In the genomic region with DNA sequence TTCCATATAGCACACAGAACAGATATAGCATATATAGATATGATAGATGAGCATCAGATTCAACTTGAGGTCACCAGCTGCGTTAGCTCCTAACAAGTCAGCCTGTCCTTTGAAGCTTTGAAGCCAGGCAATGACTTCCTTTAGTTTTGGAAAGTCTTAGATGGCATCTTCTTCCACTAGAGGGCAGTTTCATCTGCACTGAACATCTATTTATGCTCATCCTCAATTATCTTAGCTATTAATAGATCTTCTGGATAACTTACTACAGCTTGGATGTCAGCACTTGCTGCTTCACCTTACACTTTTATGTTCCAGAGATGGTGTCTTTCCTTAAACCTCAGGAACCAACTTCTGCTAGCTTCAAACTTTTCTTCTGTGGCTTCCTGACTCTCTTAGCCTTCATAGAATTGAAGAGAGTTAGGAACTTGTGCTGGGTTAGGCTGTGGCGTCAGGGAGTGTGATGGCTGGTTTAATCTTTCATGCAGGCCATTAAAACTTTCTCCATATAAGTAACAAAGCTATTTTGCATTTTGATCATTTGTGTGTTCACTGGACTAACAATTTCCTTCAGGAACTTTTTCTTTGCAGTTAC, we compare ENCODE assay signal across 11 cellular contexts.
DNase-seq lines count a peak whose midpoint lies in the region; ATAC-seq, FAIRE-seq and TF ChIP-seq lines count a peak whose summit lies in the region.
"Had no signal": no experiment of that assay in that cellular context is flagged by ENCODE, and none has a peak within 500 bp of the region (broad histone marks: within the 10 kb centered on the region; RNA-seq: fewer than 3 reads in every experiment).

No MANE protein-coding gene starts in this region.

- H3K4me3 ChIP-seq in heart left ventricle, result no peak overlapping the region
- H3K4me3 ChIP-seq: pancreas, thoracic aorta had no signal

- no peak for FAIRE-seq in urothelium cell line (lab: Jason Lieb, UNC)
- FAIRE-seq: pancreas had no signal

- no peaks in the 10 kb centered on the region for H3K36me3 ChIP-seq in heart left ventricle
- H3K36me3 ChIP-seq: pancreas, thoracic aorta had no signal

- DNase-seq in heart left ventricle, result no peak
- no peak for DNase-seq in cardiac septum (ENCODE audit: low spot score)
- DNase-seq in RKO (ENCODE audit: low spot score), result peak; percentile 34
- DNase-seq in fibroblast of the conjunctiva (ENCODE audit: low read depth), result peak; percentile 20
- DNase-seq in urothelium cell line (ENCODE audit: low spot score), result peak; percentile 6
- DNase-seq in left lobe of liver (ENCODE audit: low spot score), result no peak
- no peak for DNase-seq in activated CD4-positive, alpha-beta T cell treated with anti-CD3 and anti-CD28 coated beads, Interleukin-2, amount 50 U/mL, for 48 hours
- no peak for DNase-seq in NK-92 (lab: John Stamatoyannopoulos, UW; ENCODE audit: unreplicated experiment)
- DNase-seq: C1 segment of cervical spinal cord, pancreas had no signal

- TF ChIP-seq POLR2A in heart left ventricle (IDR thresholded peaks at IDR 0.05), result no peak

- no peaks in the 10 kb centered on the region for H3K4me1 ChIP-seq in heart left ventricle
- H3K4me1 ChIP-seq: pancreas had no signal

- WGBS in heart left ventricle, 4 donors, result 68 to 76% (median 69%) methylated on average over 2 of the region's 2 CpGs

- H3K27ac ChIP-seq in heart left ventricle, result no peak overlapping the region
- H3K27ac ChIP-seq: pancreas, thoracic aorta had no signal

- intact Hi-C loops in heart left ventricle (cut with DNase I), result loop anchor here in 1 of 10 donors (10.0 kb wide), 1 partner anchor 1405 kb away; the partner anchor contains the start of gene EFNA5
- intact Hi-C loops in cardiac septum (cut with DNase I), result no loop called here

- TF ChIP-seq CTCF in heart left ventricle (IDR thresholded peaks at IDR 0.05), result peak in 10 of 12 donors; percentile 16 to 51 (median 28)

- ATAC-seq in heart left ventricle (no peak), left lobe of liver (no peak)
- ATAC-seq: pancreas had no signal

- H3K27me3 ChIP-seq in heart left ventricle, result no peaks in the 10 kb centered on the region
- H3K27me3 ChIP-seq: pancreas had no signal

- peaks cover 0 to 13% (median 0%) of the 10 kb centered on the region in 12 donors for H3K9me3 ChIP-seq in heart left ventricle
- H3K9me3 ChIP-seq: pancreas, thoracic aorta had no signal

Comparison
In these comparisons a context has a peak if more than half of its experiments do, and no peak if none do; other contexts are left out.
1. DNase-seq: peak in RKO (single experiment), fibroblast of the conjunctiva (single experiment) and urothelium cell line (single experiment); none in heart left ventricle (0 of 5), cardiac septum (single experiment), left lobe of liver (single experiment), activated CD4-positive, alpha-beta T cell treated with anti-CD3 and anti-CD28 coated beads, Interleukin-2, amount 50 U/mL, for 48 hours (0 of 2) and NK-92 (single experiment).